ENCODE assay signal across 14 cellular contexts in the genomic region with DNA sequence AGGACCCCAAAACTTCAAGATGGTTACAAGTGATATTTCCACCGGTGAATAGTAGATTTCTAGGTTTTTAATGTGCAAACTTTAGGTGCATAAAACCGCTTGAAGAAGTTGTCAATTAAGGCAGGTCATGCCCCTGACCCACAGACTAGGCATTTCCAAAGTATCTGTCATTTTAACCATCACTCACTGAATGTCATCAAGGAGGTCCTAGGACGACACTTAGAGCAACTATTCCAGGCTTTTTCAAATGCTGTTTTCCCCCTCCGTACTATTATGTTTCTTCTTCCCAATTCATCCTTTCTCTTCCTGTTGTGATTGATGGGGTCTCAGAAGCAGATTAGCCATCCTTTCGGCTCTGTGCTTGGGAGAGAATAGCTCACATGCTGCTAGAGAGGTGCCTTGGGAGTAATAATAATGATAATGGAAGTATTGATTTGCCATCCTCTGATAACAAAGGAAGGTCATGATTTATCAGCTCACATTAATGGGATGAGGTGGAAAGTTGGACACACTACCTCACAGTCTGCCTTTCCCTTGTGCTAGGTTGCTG.
DNase-seq lines count a peak whose midpoint lies in the region; ATAC-seq and TF ChIP-seq lines count a peak whose summit lies in the region.
"Had no signal": no experiment of that assay in that cellular context is flagged by ENCODE, and none has a peak within 500 bp of the region (broad histone marks: within the 10 kb centered on the region; RNA-seq: fewer than 3 reads in every experiment).

No MANE protein-coding gene starts in this region.

- no peak for TF ChIP-seq CTCF in GM10248 (IDR thresholded peaks at IDR 0.05; ENCODE audit: control extremely low read depth, extremely low read depth, low read depth, missing control alignments)

- DNase-seq in activated CD4-positive, alpha-beta memory T cell treated with anti-CD3 and anti-CD28 coated beads for 36 hours = no peak
- DNase-seq in activated CD4-positive, alpha-beta memory T cell treated with anti-CD3 and anti-CD28 coated beads, Interleukin-2, amount 10 ng/mL, durations not matched to agents 7 days and 5 days = no peak
- DNase-seq in activated T-helper 2 cell treated with anti-CD3 and anti-CD28 coated beads, Interferon-gamma antibody, Interleukin-2, Interleukin-4, amounts not matched to agents 10 μg/mL and 5 μg/mL and 100 μg/mL, durations not matched to agents 14 hours and 24 hours and 36 hours (ENCODE audit: low spot score) = no peak
- no peak for DNase-seq in GM10248 (ENCODE audit: extremely low spot score)
- DNase-seq: CD4-positive, alpha-beta T cell; DMS153; DND-41; GDM1; GOT3; H9 had no signal

- no peak overlapping the region for H3K4me3 Mint-ChIP-seq in activated CD4-positive, alpha-beta memory T cell treated with anti-CD3 and anti-CD28 coated beads for 36 hours
- no peak overlapping the region for H3K4me3 Mint-ChIP-seq in activated CD4-positive, alpha-beta memory T cell treated with anti-CD3 and anti-CD28 coated beads, Interleukin-2, amount 10 ng/mL, durations not matched to agents 7 days and 5 days
- no peak overlapping the region for H3K4me3 Mint-ChIP-seq in activated T-helper 2 cell treated with anti-CD3 and anti-CD28 coated beads, Interferon-gamma antibody, Interleukin-2, Interleukin-4, amounts not matched to agents 10 μg/mL and 5 μg/mL and 100 μg/mL, durations not matched to agents 14 hours and 24 hours and 36 hours (ENCODE audit: low read depth)
- H3K4me3 Mint-ChIP-seq: CD4-positive, alpha-beta T cell; H9 had no signal

- intact Hi-C loops in activated CD4-positive, alpha-beta memory T cell treated with anti-CD3 and anti-CD28 coated beads for 36 hours (cut with micrococcal nuclease) = no loop called here
- intact Hi-C loops in activated T-helper 2 cell treated with anti-CD3 and anti-CD28 coated beads, Interferon-gamma antibody, Interleukin-2, Interleukin-4, amounts not matched to agents 10 μg/mL and 5 μg/mL and 100 μg/mL, durations not matched to agents 14 hours and 24 hours and 36 hours (cut with micrococcal nuclease) = loop anchor here (1.0 kb wide), 1 partner anchor 8 kb away; no protein-coding TSS in a partner anchor

- H3K27me3 Mint-ChIP-seq in activated CD4-positive, alpha-beta memory T cell treated with anti-CD3 and anti-CD28 coated beads for 36 hours = no peaks in the 10 kb centered on the region
- H3K27me3 Mint-ChIP-seq in activated CD4-positive, alpha-beta memory T cell treated with anti-CD3 and anti-CD28 coated beads, Interleukin-2, amount 10 ng/mL, durations not matched to agents 7 days and 5 days = no peaks in the 10 kb centered on the region
- no peaks in the 10 kb centered on the region for H3K27me3 Mint-ChIP-seq in activated T-helper 2 cell treated with anti-CD3 and anti-CD28 coated beads, Interferon-gamma antibody, Interleukin-2, Interleukin-4, amounts not matched to agents 10 μg/mL and 5 μg/mL and 100 μg/mL, durations not matched to agents 14 hours and 24 hours and 36 hours (ENCODE audit: low read depth)
- H3K27me3 Mint-ChIP-seq: CD4-positive, alpha-beta T cell had no signal

- ATAC-seq in GM18505 (IDR thresholded peaks at IDR 0.05; ENCODE audit: unreplicated experiment) (no peak), HG02884 (IDR thresholded peaks at IDR 0.05; ENCODE audit: unreplicated experiment) (no peak), GM21528 (IDR thresholded peaks at IDR 0.05; ENCODE audit: low FRiP score, unreplicated experiment) (no peak)
- ATAC-seq: HepG2 had no signal

- no peaks in the 10 kb centered on the region for H3K9me3 Mint-ChIP-seq in activated CD4-positive, alpha-beta memory T cell treated with anti-CD3 and anti-CD28 coated beads for 36 hours
- no peaks in the 10 kb centered on the region for H3K9me3 Mint-ChIP-seq in activated CD4-positive, alpha-beta memory T cell treated with anti-CD3 and anti-CD28 coated beads, Interleukin-2, amount 10 ng/mL, durations not matched to agents 7 days and 5 days
- no peaks in the 10 kb centered on the region for H3K9me3 Mint-ChIP-seq in activated T-helper 2 cell treated with anti-CD3 and anti-CD28 coated beads, Interferon-gamma antibody, Interleukin-2, Interleukin-4, amounts not matched to agents 10 μg/mL and 5 μg/mL and 100 μg/mL, durations not matched to agents 14 hours and 24 hours and 36 hours
- H3K9me3 Mint-ChIP-seq: CD4-positive, alpha-beta T cell had no signal

- POLR2A ChIA-PET in activated CD4-positive, alpha-beta memory T cell treated with anti-CD3 and anti-CD28 coated beads for 36 hours (lab: Charles Lee) = interaction anchor here (0.9 to 1.3 kb wide), 2 partner anchors 10 to 15 kb away, joined by 3 to 4 read pairs; no protein-coding TSS in a partner anchor
- POLR2A ChIA-PET in activated CD4-positive, alpha-beta memory T cell treated with anti-CD3 and anti-CD28 coated beads, Interleukin-2, amount 10 ng/mL, durations not matched to agents 7 days and 5 days (lab: Charles Lee) = interaction anchor here (0.9 to 1.3 kb wide), 4 partner anchors 15 to 70 kb away, joined by 3 to 6 read pairs (median 3); a partner anchor contains a TSS
- POLR2A ChIA-PET in GM10248 (lab: Yijun Ruan, JAX) = no interaction called here

- peak; percentile 27 for TF ChIP-seq POLR2A in GM18505 (IDR thresholded peaks at IDR 0.05; ENCODE audit: borderline replicate concordance, extremely low read depth, insufficient read depth, insufficient read length)

- peaks cover 36% of the 10 kb centered on the region for H3K4me1 Mint-ChIP-seq in activated CD4-positive, alpha-beta memory T cell treated with anti-CD3 and anti-CD28 coated beads for 36 hours (ENCODE audit: low read depth)
- peaks cover 54% of the 10 kb centered on the region for H3K4me1 Mint-ChIP-seq in activated CD4-positive, alpha-beta memory T cell treated with anti-CD3 and anti-CD28 coated beads, Interleukin-2, amount 10 ng/mL, durations not matched to agents 7 days and 5 days
- H3K4me1 Mint-ChIP-seq in activated T-helper 2 cell treated with anti-CD3 and anti-CD28 coated beads, Interferon-gamma antibody, Interleukin-2, Interleukin-4, amounts not matched to agents 10 μg/mL and 5 μg/mL and 100 μg/mL, durations not matched to agents 14 hours and 24 hours and 36 hours (ENCODE audit: low read depth) = peaks cover 45% of the 10 kb centered on the region

- peak overlapping the region; percentile 28 for H3K27ac Mint-ChIP-seq in activated CD4-positive, alpha-beta memory T cell treated with anti-CD3 and anti-CD28 coated beads for 36 hours
- H3K27ac Mint-ChIP-seq in activated CD4-positive, alpha-beta memory T cell treated with anti-CD3 and anti-CD28 coated beads, Interleukin-2, amount 10 ng/mL, durations not matched to agents 7 days and 5 days = no peak overlapping the region
- H3K27ac Mint-ChIP-seq in activated T-helper 2 cell treated with anti-CD3 and anti-CD28 coated beads, Interferon-gamma antibody, Interleukin-2, Interleukin-4, amounts not matched to agents 10 μg/mL and 5 μg/mL and 100 μg/mL, durations not matched to agents 14 hours and 24 hours and 36 hours = peak overlapping the region; percentile 52
- H3K27ac Mint-ChIP-seq: H9 had no signal

- CTCF ChIA-PET in activated CD4-positive, alpha-beta memory T cell treated with anti-CD3 and anti-CD28 coated beads for 36 hours (lab: Charles Lee) = no interaction called here
- CTCF ChIA-PET in activated CD4-positive, alpha-beta memory T cell treated with anti-CD3 and anti-CD28 coated beads, Interleukin-2, amount 10 ng/mL, durations not matched to agents 7 days and 5 days (lab: Charles Lee) = interaction anchor here (1.2 to 2.2 kb wide), 3 partner anchors 20 to 50 kb away, joined by 3 to 8 read pairs (median 6); no protein-coding TSS in a partner anchor
- CTCF ChIA-PET in GM10248 (lab: Yijun Ruan, JAX) = interaction anchor here (1.5 to 2.9 kb wide), 3 partner anchors 19 to 50 kb away, joined by 4 to 28 read pairs (median 9); no protein-coding TSS in a partner anchor

- peaks cover 40% of the 10 kb centered on the region for H3K36me3 Mint-ChIP-seq in activated CD4-positive, alpha-beta memory T cell treated with anti-CD3 and anti-CD28 coated beads for 36 hours
- peaks cover 65% of the 10 kb centered on the region for H3K36me3 Mint-ChIP-seq in activated CD4-positive, alpha-beta memory T cell treated with anti-CD3 and anti-CD28 coated beads, Interleukin-2, amount 10 ng/mL, durations not matched to agents 7 days and 5 days (ENCODE audit: low read depth)
- peaks cover 70% of the 10 kb centered on the region for H3K36me3 Mint-ChIP-seq in activated T-helper 2 cell treated with anti-CD3 and anti-CD28 coated beads, Interferon-gamma antibody, Interleukin-2, Interleukin-4, amounts not matched to agents 10 μg/mL and 5 μg/mL and 100 μg/mL, durations not matched to agents 14 hours and 24 hours and 36 hours (ENCODE audit: low read depth)
